Comparison of ENCODE assay signal across 9 cellular contexts in the genomic region with DNA sequence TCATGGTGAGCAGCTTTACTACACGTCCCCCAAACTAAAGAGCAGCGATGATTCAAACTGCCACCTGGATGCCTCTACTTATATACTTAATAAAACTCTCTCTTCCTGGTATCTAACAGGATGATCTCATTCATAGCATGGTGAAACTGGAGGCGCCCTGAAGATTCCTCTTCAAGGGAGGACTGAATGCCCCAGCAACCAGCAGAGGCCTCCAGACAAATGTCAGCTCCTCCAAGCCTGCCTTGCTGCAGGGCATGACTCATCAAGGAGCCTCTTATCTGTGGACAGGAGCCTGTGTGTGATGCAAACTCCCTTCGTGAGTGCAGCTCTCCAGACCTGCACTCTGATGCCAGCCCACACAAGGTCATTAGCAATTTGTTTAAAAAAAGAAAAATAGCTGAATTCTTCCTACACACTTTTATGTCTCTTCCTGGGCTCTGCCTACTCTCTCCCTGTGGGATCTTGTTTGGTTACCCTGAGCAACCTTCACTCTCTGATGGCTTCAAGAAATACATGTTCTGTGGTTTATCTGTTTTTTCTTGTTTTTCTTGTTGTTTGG. TPM values are rescaled to one million over a fixed set of nuclear protein-coding genes. Genes with fewer than 3 reads are reported as not detected.
DNase-seq lines count a peak whose midpoint lies in the region; ATAC-seq and TF ChIP-seq lines count a peak whose summit lies in the region.
"Had no signal": no experiment of that assay in that cellular context is flagged by ENCODE, and none has a peak within 500 bp of the region (broad histone marks: within the 10 kb centered on the region; RNA-seq: fewer than 3 reads in every experiment).

No MANE protein-coding gene starts in this region.

- intact Hi-C loops in A673 (cut with micrococcal nuclease; ENCODE audit: unreplicated experiment) = no loop called here
- intact Hi-C loops in ovary (cut with DNase I) = no loop called here

- CTCF ChIA-PET in A673 (lab: Charles Lee) = interaction anchor here (1.5 kb wide), 1 partner anchor 29 kb away, joined by 5 read pairs; no protein-coding TSS in a partner anchor

- DNase-seq in A673 (ENCODE audit: low spot score) = peak; percentile 63
- DNase-seq in HK-2 (ENCODE audit: unreplicated experiment) = peak; percentile 85
- peak; percentile 81 for DNase-seq in SW480 (ENCODE audit: low spot score)
- peak; percentile 14 for DNase-seq in effector CD4-positive, alpha-beta T cell
- peak; percentile 71 to 78 (median 75) for DNase-seq in ovary
- no peak for DNase-seq in COLO668 (lab: John Stamatoyannopoulos, UW; ENCODE audit: unreplicated experiment)

- POLR2A ChIA-PET in A673 (lab: Charles Lee; ENCODE audit: low non-redundant PET) = no interaction called here

- WGBS in ovary, 3 donors = 31 to 38% (median 35%) methylated on average over 4 of the region's 4 CpGs

- TF ChIP-seq CTCF in A673 (conservative IDR thresholded peaks at IDR 0.05; ENCODE audit: low read depth, low read length) (no peak), ovary (IDR thresholded peaks at IDR 0.05) (no peak)

- no peaks in the 10 kb centered on the region for H3K36me3 ChIP-seq in A673 (ENCODE audit: insufficient read depth, low read length, poor library complexity, severe bottlenecking)
- no peaks in the 10 kb centered on the region for H3K36me3 ChIP-seq in ovary

- peak overlapping the region; percentile 52 for H3K27ac ChIP-seq in A673 (ENCODE audit: low read depth, low read length, poor library complexity, severe bottlenecking)
- peak overlapping the region; percentile 73 to 83 for H3K27ac ChIP-seq in ovary

- H3K4me1 ChIP-seq in A673 (ENCODE audit: insufficient read depth, low read length, poor library complexity, severe bottlenecking) = peaks cover 10% of the 10 kb centered on the region
- H3K4me1 ChIP-seq in ovary (ENCODE audit: insufficient read depth) = peaks cover 14% of the 10 kb centered on the region

- no peaks in the 10 kb centered on the region for H3K27me3 ChIP-seq in A673 (replicated peaks; ENCODE audit: insufficient read depth, low read depth, low read length, poor library complexity)
- no peaks in the 10 kb centered on the region for H3K27me3 ChIP-seq in ovary

- H3K9me3 ChIP-seq in A673 (ENCODE audit: low read depth, low read length, poor library complexity, severe bottlenecking) = no peaks in the 10 kb centered on the region
- H3K9me3 ChIP-seq in ovary = no peaks in the 10 kb centered on the region

- no peak for TF ChIP-seq EP300 in ovary (IDR thresholded peaks at IDR 0.05)

- H3K4me3 ChIP-seq in A673 (ENCODE audit: low read depth, low read length, poor library complexity, severe bottlenecking) (no peak overlapping the region), ovary (no peak overlapping the region)
- H3K4me3 ChIP-seq: GM12878 had no signal

- ATAC-seq in GM21737 (IDR thresholded peaks at IDR 0.05; ENCODE audit: unreplicated experiment) (no peak), HG03442 (IDR thresholded peaks at IDR 0.05; ENCODE audit: unreplicated experiment) (no peak)
- ATAC-seq: GM12878 had no signal

- BruUV-seq in A673 (replicated peaks; lab: Mats Ljungman, UMichigan) = no TSS peak

- TF ChIP-seq POLR2A in ovary (IDR thresholded peaks at IDR 0.05) = no peak

RNA-seq across cellular contexts. Expression of a gene that starts 30.2 kb away (rescaled TPM):
- total RNA-seq in A673 (2021) (3.5 and 3.8 TPM in 2 replicates), ovary (100 to 1,000 TPM in 1 of 7 donors, 10 to 100 TPM in 6; 20.6 to 133 (median 37.8) TPM)
- polyA plus RNA-seq in ovary = 10 to 100 TPM in 1 of 2 donors, 1 to 10 TPM in 1; 4.7 to 16.5 TPM
